In genomic region chr12:76075448-76075847, GRCh38 we compare ENCODE assay signal across 1 cellular context.
TF ChIP-seq lines count a peak whose summit lies in the region.

No MANE protein-coding gene starts in this region.

TF ChIP-seq in H1, 55 proteins besides CTCF, POLR2A, EP300 and RAD21:
- no peak for TF ChIP-seq CHD7 (IDR thresholded peaks at IDR 0.05; ENCODE audit: insufficient replicate concordance, low read length)
- no peak for TF ChIP-seq SIRT6 (IDR thresholded peaks at IDR 0.05; ENCODE audit: low read length)
- TF ChIP-seq MAFK (IDR thresholded peaks at IDR 0.05; ENCODE audit: low read depth, low read length) = 0 out of 2 replicates have a peak, but pooled peaks have one; percentile 7
TF ChIP-seq in H1: peak in this region for 1.
